1 cellular context compared by ENCODE assay signal in genomic region chr20:32975698-32976674, GRCh38.
TF ChIP-seq lines count a peak whose summit lies in the region.

No MANE protein-coding gene starts in this region.

TF ChIP-seq in HepG2, 621 proteins besides CTCF, POLR2A, EP300 and RAD21 (continued from another document):
- no peak for TF ChIP-seq SNAPC4 (CRISPR knock-in tag; IDR thresholded peaks at IDR 0.05)
- peak; percentile 35; the same call in 1 of the 2 replicates for TF ChIP-seq HDAC1 (CRISPR knock-in tag; IDR thresholded peaks at IDR 0.05)
- TF ChIP-seq SALL1 (CRISPR knock-in tag; IDR thresholded peaks at IDR 0.05) = peak; percentile 69
- TF ChIP-seq ZNF562 (CRISPR knock-in tag; IDR thresholded peaks at IDR 0.05; ENCODE audit: borderline replicate concordance) = no peak
- peak; percentile 70 for TF ChIP-seq SAP130 (CRISPR knock-in tag; IDR thresholded peaks at IDR 0.05; ENCODE audit: low read depth)
- 0 out of 2 replicates have a peak, but pooled peaks have one; percentile 49 for TF ChIP-seq ZZZ3 (CRISPR knock-in tag; IDR thresholded peaks at IDR 0.05; ENCODE audit: borderline replicate concordance)
- TF ChIP-seq SPEN (CRISPR knock-in tag; IDR thresholded peaks at IDR 0.05; ENCODE audit: low read depth) = peak; percentile 46; the same call in 1 of the 2 replicates
- 0 out of 2 replicates have a peak, but pooled peaks have one; percentile 66 for TF ChIP-seq NRL (CRISPR knock-in tag; IDR thresholded peaks at IDR 0.05; ENCODE audit: borderline replicate concordance)
- peak; percentile 50; the same call in 1 of the 2 replicates for TF ChIP-seq ZNF543 (CRISPR knock-in tag; IDR thresholded peaks at IDR 0.05)
- TF ChIP-seq, protein P1, sequence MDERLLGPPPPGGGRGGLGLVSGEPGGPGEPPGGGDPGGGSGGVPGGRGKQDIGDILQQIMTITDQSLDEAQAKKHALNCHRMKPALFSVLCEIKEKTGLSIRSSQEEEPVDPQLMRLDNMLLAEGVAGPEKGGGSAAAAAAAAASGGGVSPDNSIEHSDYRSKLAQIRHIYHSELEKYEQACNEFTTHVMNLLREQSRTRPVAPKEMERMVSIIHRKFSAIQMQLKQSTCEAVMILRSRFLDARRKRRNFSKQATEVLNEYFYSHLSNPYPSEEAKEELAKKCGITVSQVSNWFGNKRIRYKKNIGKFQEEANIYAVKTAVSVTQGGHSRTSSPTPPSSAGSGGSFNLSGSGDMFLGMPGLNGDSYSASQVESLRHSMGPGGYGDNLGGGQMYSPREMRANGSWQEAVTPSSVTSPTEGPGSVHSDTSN (CRISPR knock-in tag; IDR thresholded peaks at IDR 0.05) = no peak
- TF ChIP-seq ZNF34 (CRISPR knock-in tag; IDR thresholded peaks at IDR 0.05; ENCODE audit: borderline replicate concordance) = no peak
- 0 out of 2 replicates have a peak, but pooled peaks have one; percentile 26 for TF ChIP-seq ZNF724P (CRISPR knock-in tag; IDR thresholded peaks at IDR 0.05; ENCODE audit: borderline replicate concordance)
- TF ChIP-seq, protein P2, sequence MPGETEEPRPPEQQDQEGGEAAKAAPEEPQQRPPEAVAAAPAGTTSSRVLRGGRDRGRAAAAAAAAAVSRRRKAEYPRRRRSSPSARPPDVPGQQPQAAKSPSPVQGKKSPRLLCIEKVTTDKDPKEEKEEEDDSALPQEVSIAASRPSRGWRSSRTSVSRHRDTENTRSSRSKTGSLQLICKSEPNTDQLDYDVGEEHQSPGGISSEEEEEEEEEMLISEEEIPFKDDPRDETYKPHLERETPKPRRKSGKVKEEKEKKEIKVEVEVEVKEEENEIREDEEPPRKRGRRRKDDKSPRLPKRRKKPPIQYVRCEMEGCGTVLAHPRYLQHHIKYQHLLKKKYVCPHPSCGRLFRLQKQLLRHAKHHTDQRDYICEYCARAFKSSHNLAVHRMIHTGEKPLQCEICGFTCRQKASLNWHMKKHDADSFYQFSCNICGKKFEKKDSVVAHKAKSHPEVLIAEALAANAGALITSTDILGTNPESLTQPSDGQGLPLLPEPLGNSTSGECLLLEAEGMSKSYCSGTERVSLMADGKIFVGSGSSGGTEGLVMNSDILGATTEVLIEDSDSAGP (CRISPR knock-in tag; IDR thresholded peaks at IDR 0.05; ENCODE audit: borderline replicate concordance) = peak; percentile 27; the same call in 1 of the 2 replicates
- TF ChIP-seq GATAD2A (CRISPR knock-in tag; IDR thresholded peaks at IDR 0.05) = peak; percentile 55
